22 cellular contexts compared by ENCODE assay signal in genomic region chrX:4588893-4589292, GRCh38.
"Had no signal": no experiment of that assay in that cellular context is flagged by ENCODE, and none has a peak within 500 bp of the region (broad histone marks: within the 10 kb centered on the region; RNA-seq: fewer than 3 reads in every experiment).

No MANE protein-coding gene starts in this region.

- H3K9me3 ChIP-seq: gastroesophageal sphincter, heart left ventricle, prostate gland, right atrium auricular region, thoracic aorta, tibial nerve, upper lobe of left lung had no signal

- H3K4me1 Mint-ChIP-seq: naive thymus-derived CD8-positive, alpha-beta T cell; stimulated activated effector memory CD8-positive, alpha-beta T cell treated with anti-CD3 and anti-CD28 coated beads, Interleukin-12 subunit alpha, Interleukin-12 subunit beta, amount 100 ng/mL, for 72 hours had no signal

- H3K4me1 ChIP-seq: gastroesophageal sphincter, heart left ventricle, prostate gland, right atrium auricular region, tibial nerve, upper lobe of left lung had no signal

- H3K27me3 Mint-ChIP-seq: effector memory CD8-positive, alpha-beta T cell; naive thymus-derived CD8-positive, alpha-beta T cell had no signal

- H3K4me2 ChIP-seq: hepatocyte had no signal

- H3K79me2 ChIP-seq: hepatocyte had no signal

- H3K4me3 Mint-ChIP-seq: effector memory CD8-positive, alpha-beta T cell; naive thymus-derived CD8-positive, alpha-beta T cell; nephron progenitor cell; stimulated activated effector memory CD8-positive, alpha-beta T cell treated with anti-CD3 and anti-CD28 coated beads, Interleukin-12 subunit alpha, Interleukin-12 subunit beta, amount 100 ng/mL, for 72 hours had no signal

- H3K27ac Mint-ChIP-seq: effector memory CD8-positive, alpha-beta T cell; naive thymus-derived CD8-positive, alpha-beta T cell; nephron progenitor cell; stimulated activated effector memory CD8-positive, alpha-beta T cell treated with anti-CD3 and anti-CD28 coated beads, Interleukin-12 subunit alpha, Interleukin-12 subunit beta, amount 100 ng/mL, for 72 hours had no signal

- H3K36me3 Mint-ChIP-seq: stimulated activated effector memory CD8-positive, alpha-beta T cell treated with anti-CD3 and anti-CD28 coated beads, Interleukin-12 subunit alpha, Interleukin-12 subunit beta, amount 100 ng/mL, for 72 hours had no signal

- FAIRE-seq: kidney, urothelium cell line had no signal

- H2AFZ ChIP-seq: hepatocyte had no signal

- H3K36me3 ChIP-seq: gastroesophageal sphincter, heart left ventricle, prostate gland, right atrium auricular region, thoracic aorta, tibial nerve, upper lobe of left lung had no signal

- DNase-seq: cortex of kidney; effector memory CD8-positive, alpha-beta T cell; heart left ventricle; kidney; mesenchymal stem cell; midbrain; naive thymus-derived CD8-positive, alpha-beta T cell; nephron progenitor cell; nucleus accumbens; stimulated activated CD4-positive, alpha-beta T cell treated with anti-CD3 and anti-CD28 coated beads, Interleukin-2, amount 100 ng/mL, for 24 hours; stimulated activated CD4-positive, alpha-beta T cell treated with anti-CD3 and anti-CD28 coated beads, Interleukin-4, amount 100 ng/mL, for 24 hours; stimulated activated naive CD8-positive, alpha-beta T cell treated with anti-CD3 and anti-CD28 coated beads, Interleukin-15, Interleukin-2, amounts not matched to agents 100 U/mL and 50 U/mL, for 24 hours; upper lobe of left lung had no signal

- H3K27me3 ChIP-seq: gastroesophageal sphincter, heart left ventricle, hepatocyte, right atrium auricular region, tibial nerve, upper lobe of left lung had no signal

- H3K27ac ChIP-seq: gastroesophageal sphincter, heart left ventricle, hepatocyte, prostate gland, right atrium auricular region, thoracic aorta, tibial nerve, upper lobe of left lung had no signal

- H3K4me3 ChIP-seq: gastroesophageal sphincter, heart left ventricle, hepatocyte, lung, prostate gland, right atrium auricular region, thoracic aorta, tibial nerve, upper lobe of left lung had no signal
